ENCODE assay signal across 3 cellular contexts in the genomic region with DNA sequence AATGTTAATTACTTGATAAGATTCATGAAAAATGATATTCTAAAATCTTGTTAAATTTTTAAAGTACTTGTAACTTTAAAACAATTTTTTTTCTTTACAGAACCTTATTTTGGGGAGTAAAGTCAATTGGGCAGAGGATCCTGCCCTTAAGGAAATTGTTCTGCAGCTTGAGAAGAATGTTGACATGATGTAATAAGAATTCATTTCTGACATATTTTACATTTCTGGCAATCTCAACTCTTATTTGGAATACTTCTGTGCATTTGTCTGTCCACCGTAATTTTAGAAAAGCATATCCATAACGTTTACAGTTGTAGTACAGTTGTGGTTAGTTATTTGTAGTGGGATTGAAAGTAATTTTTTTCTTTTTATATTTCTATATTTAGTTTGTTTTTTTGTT.
TF ChIP-seq lines count a peak whose summit lies in the region.

No MANE protein-coding gene starts in this region.

TF ChIP-seq in SK-N-SH treated with all-trans-retinoic acid at 6 μM for 48 hours, 23 proteins besides CTCF, POLR2A, EP300 and RAD21:
- TF ChIP-seq PPARA (CRISPR knock-in tag; IDR thresholded peaks at IDR 0.05; ENCODE audit: borderline replicate concordance) = no peak
- TF ChIP-seq ISL1 (CRISPR knock-in tag; IDR thresholded peaks at IDR 0.05) = peak; percentile 31; the same call in 1 of the 2 replicates
TF ChIP-seq in SK-N-SH treated with all-trans-retinoic acid at 6 μM for 48 hours: peak in this region for 1.

TF ChIP-seq in SK-N-SH, 30 proteins besides CTCF, POLR2A, EP300 and RAD21:
- TF ChIP-seq RFX5 (IDR thresholded peaks at IDR 0.05; ENCODE audit: low read length) (no peak), NRF1 (IDR thresholded peaks at IDR 0.05; ENCODE audit: low read depth, low read length) (no peak), POLR2AphosphoS5 (IDR thresholded peaks at IDR 0.05; ENCODE audit: low read depth, low read length) (no peak)
- TF ChIP-seq, protein P1, sequence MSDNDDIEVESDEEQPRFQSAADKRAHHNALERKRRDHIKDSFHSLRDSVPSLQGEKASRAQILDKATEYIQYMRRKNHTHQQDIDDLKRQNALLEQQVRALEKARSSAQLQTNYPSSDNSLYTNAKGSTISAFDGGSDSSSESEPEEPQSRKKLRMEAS (IDR thresholded peaks at IDR 0.05; ENCODE audit: low read depth) = no peak
- TF ChIP-seq, protein P2, sequence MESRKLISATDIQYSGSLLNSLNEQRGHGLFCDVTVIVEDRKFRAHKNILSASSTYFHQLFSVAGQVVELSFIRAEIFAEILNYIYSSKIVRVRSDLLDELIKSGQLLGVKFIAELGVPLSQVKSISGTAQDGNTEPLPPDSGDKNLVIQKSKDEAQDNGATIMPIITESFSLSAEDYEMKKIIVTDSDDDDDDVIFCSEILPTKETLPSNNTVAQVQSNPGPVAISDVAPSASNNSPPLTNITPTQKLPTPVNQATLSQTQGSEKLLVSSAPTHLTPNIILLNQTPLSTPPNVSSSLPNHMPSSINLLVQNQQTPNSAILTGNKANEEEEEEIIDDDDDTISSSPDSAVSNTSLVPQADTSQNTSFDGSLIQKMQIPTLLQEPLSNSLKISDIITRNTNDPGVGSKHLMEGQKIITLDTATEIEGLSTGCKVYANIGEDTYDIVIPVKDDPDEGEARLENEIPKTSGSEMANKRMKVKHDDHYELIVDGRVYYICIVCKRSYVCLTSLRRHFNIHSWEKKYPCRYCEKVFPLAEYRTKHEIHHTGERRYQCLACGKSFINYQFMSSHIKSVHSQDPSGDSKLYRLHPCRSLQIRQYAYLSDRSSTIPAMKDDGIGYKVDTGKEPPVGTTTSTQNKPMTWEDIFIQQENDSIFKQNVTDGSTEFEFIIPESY (IDR thresholded peaks at IDR 0.05; ENCODE audit: borderline replicate concordance, low read depth) = no peak
- TF ChIP-seq, protein P3, sequence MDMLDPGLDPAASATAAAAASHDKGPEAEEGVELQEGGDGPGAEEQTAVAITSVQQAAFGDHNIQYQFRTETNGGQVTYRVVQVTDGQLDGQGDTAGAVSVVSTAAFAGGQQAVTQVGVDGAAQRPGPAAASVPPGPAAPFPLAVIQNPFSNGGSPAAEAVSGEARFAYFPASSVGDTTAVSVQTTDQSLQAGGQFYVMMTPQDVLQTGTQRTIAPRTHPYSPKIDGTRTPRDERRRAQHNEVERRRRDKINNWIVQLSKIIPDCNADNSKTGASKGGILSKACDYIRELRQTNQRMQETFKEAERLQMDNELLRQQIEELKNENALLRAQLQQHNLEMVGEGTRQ (IDR thresholded peaks at IDR 0.05; ENCODE audit: borderline replicate concordance, low read depth, low read length) = no peak

TF ChIP-seq in WTC11, 78 proteins besides CTCF, POLR2A, EP300 and RAD21:
- TF ChIP-seq RORB (CRISPR knock-in tag; IDR thresholded peaks at IDR 0.05) (no peak), ZNF138 (CRISPR knock-in tag; conservative IDR thresholded peaks at IDR 0.05) (no peak), OVOL2 (CRISPR knock-in tag; IDR thresholded peaks at IDR 0.05; ENCODE audit: borderline replicate concordance) (no peak), FOXP1 (CRISPR knock-in tag; IDR thresholded peaks at IDR 0.05; ENCODE audit: borderline replicate concordance) (no peak)
- TF ChIP-seq, protein P4, sequence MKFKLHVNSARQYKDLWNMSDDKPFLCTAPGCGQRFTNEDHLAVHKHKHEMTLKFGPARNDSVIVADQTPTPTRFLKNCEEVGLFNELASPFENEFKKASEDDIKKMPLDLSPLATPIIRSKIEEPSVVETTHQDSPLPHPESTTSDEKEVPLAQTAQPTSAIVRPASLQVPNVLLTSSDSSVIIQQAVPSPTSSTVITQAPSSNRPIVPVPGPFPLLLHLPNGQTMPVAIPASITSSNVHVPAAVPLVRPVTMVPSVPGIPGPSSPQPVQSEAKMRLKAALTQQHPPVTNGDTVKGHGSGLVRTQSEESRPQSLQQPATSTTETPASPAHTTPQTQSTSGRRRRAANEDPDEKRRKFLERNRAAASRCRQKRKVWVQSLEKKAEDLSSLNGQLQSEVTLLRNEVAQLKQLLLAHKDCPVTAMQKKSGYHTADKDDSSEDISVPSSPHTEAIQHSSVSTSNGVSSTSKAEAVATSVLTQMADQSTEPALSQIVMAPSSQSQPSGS (CRISPR knock-in tag; IDR thresholded peaks at IDR 0.05; ENCODE audit: borderline replicate concordance, low read depth) = no peak
- TF ChIP-seq, protein P5, sequence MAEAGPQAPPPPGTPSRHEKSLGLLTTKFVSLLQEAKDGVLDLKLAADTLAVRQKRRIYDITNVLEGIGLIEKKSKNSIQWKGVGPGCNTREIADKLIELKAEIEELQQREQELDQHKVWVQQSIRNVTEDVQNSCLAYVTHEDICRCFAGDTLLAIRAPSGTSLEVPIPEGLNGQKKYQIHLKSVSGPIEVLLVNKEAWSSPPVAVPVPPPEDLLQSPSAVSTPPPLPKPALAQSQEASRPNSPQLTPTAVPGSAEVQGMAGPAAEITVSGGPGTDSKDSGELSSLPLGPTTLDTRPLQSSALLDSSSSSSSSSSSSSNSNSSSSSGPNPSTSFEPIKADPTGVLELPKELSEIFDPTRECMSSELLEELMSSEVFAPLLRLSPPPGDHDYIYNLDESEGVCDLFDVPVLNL (CRISPR knock-in tag; IDR thresholded peaks at IDR 0.05; ENCODE audit: borderline replicate concordance, low read depth) = no peak
- TF ChIP-seq, protein P6, sequence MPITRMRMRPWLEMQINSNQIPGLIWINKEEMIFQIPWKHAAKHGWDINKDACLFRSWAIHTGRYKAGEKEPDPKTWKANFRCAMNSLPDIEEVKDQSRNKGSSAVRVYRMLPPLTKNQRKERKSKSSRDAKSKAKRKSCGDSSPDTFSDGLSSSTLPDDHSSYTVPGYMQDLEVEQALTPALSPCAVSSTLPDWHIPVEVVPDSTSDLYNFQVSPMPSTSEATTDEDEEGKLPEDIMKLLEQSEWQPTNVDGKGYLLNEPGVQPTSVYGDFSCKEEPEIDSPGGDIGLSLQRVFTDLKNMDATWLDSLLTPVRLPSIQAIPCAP (CRISPR knock-in tag; IDR thresholded peaks at IDR 0.05) = no peak
